In genomic region chr19:39038098-39038497, GRCh38 we compare ENCODE assay signal across 9 cellular contexts. TPM values are rescaled to one million over a fixed set of nuclear protein-coding genes. Genes with fewer than 3 reads are reported as not detected.
A peak's percentile ranks its signal among the peaks of the same experiment; 100 is the strongest.
DNase-seq lines count a peak whose midpoint lies in the region; ATAC-seq and TF ChIP-seq lines count a peak whose summit lies in the region.
"Had no signal": no experiment of that assay in that cellular context is flagged by ENCODE, and none has a peak within 500 bp of the region (broad histone marks: within the 10 kb centered on the region; RNA-seq: fewer than 3 reads in every experiment).

No MANE protein-coding gene starts in this region.

- DNase-seq in CD1c-positive myeloid dendritic cell (ENCODE audit: extremely low spot score) = peak; percentile 86
- peak; percentile 54 for DNase-seq in HPDE6-E6E7 (ENCODE audit: extremely low spot score)
- DNase-seq in amniotic epithelial cell (ENCODE audit: low read depth) = peak; percentile 58
- no peak for DNase-seq in left lung
- DNase-seq in type B pancreatic cell (ENCODE audit: extremely low spot score, unreplicated experiment) = no peak
- no peak for DNase-seq in Kasumi-1 (lab: John Stamatoyannopoulos, UW)
- no peak for DNase-seq in stimulated activated naive CD8-positive, alpha-beta T cell treated with anti-CD3 and anti-CD28 coated beads, Interleukin-15, Interleukin-2, amounts not matched to agents 100 U/mL and 50 U/mL, for 24 hours
- DNase-seq: activated naive CD8-positive, alpha-beta T cell treated with anti-CD3 and anti-CD28 coated beads, Interleukin-2, amount 10 ng/mL, durations not matched to agents 7 days and 5 days had no signal

- H3K9me3 Mint-ChIP-seq in type B pancreatic cell = no peaks in the 10 kb centered on the region

- peaks cover under 1% of the 10 kb centered on the region for H3K27me3 Mint-ChIP-seq in type B pancreatic cell

- H3K36me3 ChIP-seq in left lung = no peaks in the 10 kb centered on the region

- ATAC-seq in left lung (peak; percentile 92), GM19351 (IDR thresholded peaks at IDR 0.05; ENCODE audit: unreplicated experiment) (no peak)
- ATAC-seq in stimulated activated naive CD8-positive, alpha-beta T cell treated with anti-CD3 and anti-CD28 coated beads, Interleukin-15, Interleukin-2, amounts not matched to agents 100 U/mL and 50 U/mL, for 24 hours = no peak

- no peak overlapping the region for H3K27ac ChIP-seq in left lung

- no peaks in the 10 kb centered on the region for H3K4me1 ChIP-seq in left lung

- H3K27ac Mint-ChIP-seq in type B pancreatic cell = no peak overlapping the region
- H3K27ac Mint-ChIP-seq: activated naive CD8-positive, alpha-beta T cell treated with anti-CD3 and anti-CD28 coated beads, Interleukin-2, amount 10 ng/mL, durations not matched to agents 7 days and 5 days had no signal

- TF ChIP-seq CTCF in left lung (IDR thresholded peaks at IDR 0.05) (no peak), type B pancreatic cell (conservative IDR thresholded peaks at IDR 0.05) (no peak)

- intact Hi-C loops in left lung (cut with DNase I) = no loop called here

- no peak overlapping the region for H3K4me3 Mint-ChIP-seq in type B pancreatic cell
- H3K4me3 Mint-ChIP-seq: activated naive CD8-positive, alpha-beta T cell treated with anti-CD3 and anti-CD28 coated beads, Interleukin-2, amount 10 ng/mL, durations not matched to agents 7 days and 5 days had no signal

- peaks cover 0 to 38% of the 10 kb centered on the region in 2 donors for H3K27me3 ChIP-seq in left lung

- peaks cover 4% of the 10 kb centered on the region for H3K4me1 Mint-ChIP-seq in type B pancreatic cell (ENCODE audit: unreplicated experiment)
- H3K4me1 Mint-ChIP-seq: activated naive CD8-positive, alpha-beta T cell treated with anti-CD3 and anti-CD28 coated beads, Interleukin-2, amount 10 ng/mL, durations not matched to agents 7 days and 5 days had no signal

- H3K9me3 ChIP-seq in left lung = no peaks in the 10 kb centered on the region

- H3K4me3 ChIP-seq in left lung = no peak overlapping the region

- H3K36me3 Mint-ChIP-seq in type B pancreatic cell = no peaks in the 10 kb centered on the region

RNA-seq across cellular contexts. Expression of gene FBXO27, which starts 5.7 kb away (rescaled TPM):
- total RNA-seq in left lung (10 to 100 TPM; 11.4 to 11.9 TPM), type B pancreatic cell (ENCODE audit: low replicate concordance) (8.2 and 10.1 TPM in 2 replicates)
- total RNA-seq: activated naive CD8-positive, alpha-beta T cell treated with anti-CD3 and anti-CD28 coated beads, Interleukin-2, amount 10 ng/mL, durations not matched to agents 7 days and 5 days had no signal

RNA-seq across cellular contexts. Expression of gene ACP7, which starts 46.1 kb away (rescaled TPM):
- total RNA-seq in left lung (not detected), type B pancreatic cell (ENCODE audit: low replicate concordance) (0.29 and 0.31 TPM in 2 replicates)
- total RNA-seq: activated naive CD8-positive, alpha-beta T cell treated with anti-CD3 and anti-CD28 coated beads, Interleukin-2, amount 10 ng/mL, durations not matched to agents 7 days and 5 days had no signal

Comparison
In these comparisons a context has a peak if more than half of its experiments do, and no peak if none do; other contexts are left out.
1. DNase-seq: peak in CD1c-positive myeloid dendritic cell (single experiment), HPDE6-E6E7 (single experiment) and amniotic epithelial cell (single experiment); none in left lung (0 of 2), type B pancreatic cell (single experiment), Kasumi-1 (0 of 2) and stimulated activated naive CD8-positive, alpha-beta T cell treated with anti-CD3 and anti-CD28 coated beads, Interleukin-15, Interleukin-2, amounts not matched to agents 100 U/mL and 50 U/mL, for 24 hours (single experiment).